ENCODE assay signal across 8 cellular contexts in the genomic region with DNA sequence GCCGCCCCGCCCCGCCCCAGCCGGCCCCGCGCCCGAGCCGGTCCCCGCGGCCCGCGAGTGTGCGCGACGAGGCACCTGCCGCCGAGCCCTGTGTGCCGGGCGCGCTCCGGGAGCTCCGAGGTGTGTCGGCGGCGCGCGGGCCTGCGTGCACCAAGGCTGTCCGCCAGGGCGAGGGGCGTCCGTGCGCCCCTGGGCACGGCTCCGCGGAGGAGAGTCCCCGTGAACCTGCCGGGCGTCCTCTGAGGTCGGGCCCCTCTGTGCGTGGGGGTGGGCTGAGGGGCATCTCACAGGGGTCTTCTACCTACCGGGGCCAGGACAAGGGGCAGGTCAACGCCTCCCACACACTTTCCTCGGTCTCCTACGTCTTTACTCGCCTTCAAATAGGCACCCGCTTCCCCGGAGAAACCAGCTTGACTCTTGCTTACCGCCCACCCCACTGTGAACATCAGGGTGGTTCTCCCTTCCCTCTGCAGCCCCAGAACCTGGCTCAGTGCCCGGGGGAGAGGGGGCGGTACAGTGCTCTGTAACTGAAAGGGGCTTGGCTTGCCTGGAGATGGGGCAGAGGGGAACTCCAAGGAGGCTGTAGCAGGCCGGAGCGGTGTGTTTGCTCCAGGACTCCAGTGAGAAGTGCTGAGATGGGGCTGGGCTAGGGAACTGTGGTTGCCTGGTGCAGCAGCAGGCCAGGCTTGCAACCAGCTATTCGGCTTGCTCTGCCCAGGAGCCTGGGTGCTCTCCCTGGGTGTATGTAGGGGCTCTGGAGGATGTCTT. TPM values are rescaled to one million over a fixed set of nuclear protein-coding genes. Genes with fewer than 3 reads are reported as not detected.
A peak's percentile ranks its signal among the peaks of the same experiment; 100 is the strongest.
DNase-seq lines count a peak whose midpoint lies in the region; ATAC-seq and TF ChIP-seq lines count a peak whose summit lies in the region.

Gene SAMD10, minus strand, starts transcription at position 94 of the 768 bp plus-strand sequence. CDS start 175 bp downstream, outside the sequence.

- DNase-seq in NCI-H2029 (lab: John Stamatoyannopoulos, UW) (peak; percentile 39), NCI-H2029 treated with DMSO at 0.1 percent for 48 hours (lab: John Stamatoyannopoulos, UW) (no peak), HT-29 (ENCODE audit: low spot score) (peak; percentile 88), Peyer's patch (peak; percentile 69 to 78 (median 73)), prostate gland (ENCODE audit: low spot score) (no peak), aorta (peak in 1 of 2 donors; percentile 60)
- peak; percentile 53 for DNase-seq in activated T-helper 2 cell treated with anti-CD3 and anti-CD28 coated beads, Interferon-gamma antibody, Interleukin-2, Interleukin-4, amounts not matched to agents 10 μg/mL and 5 μg/mL and 100 μg/mL, durations not matched to agents 14 hours and 24 hours and 36 hours (ENCODE audit: low spot score)

- peak within 1 kb of the TSS; percentile 79 to 92 (median 91) for H3K4me3 ChIP-seq in Peyer's patch
- peak within 1 kb of the TSS; percentile 69 to 71 for H3K4me3 ChIP-seq in gastroesophageal sphincter
- H3K4me3 ChIP-seq in prostate gland: peak within 1 kb of the TSS; percentile 46 to 58
- peak within 1 kb of the TSS; percentile 23 to 53 for H3K4me3 ChIP-seq in aorta (ENCODE audit: low read length in 2 of 2)

- no CpG with 5 or more reads among the region's 54 CpGs for WGBS in gastroesophageal sphincter (ENCODE audit: low coverage in 1 of 2), 2 donors
- 4% methylated on average over 29 of the region's 54 CpGs for WGBS in prostate gland
- 2 to 4% methylated on average over 47 to 54 of the region's 54 CpGs for WGBS in aorta, 2 donors

- peak within 1 kb of the TSS; percentile 96 for H3K4me3 Mint-ChIP-seq in activated T-helper 2 cell treated with anti-CD3 and anti-CD28 coated beads, Interferon-gamma antibody, Interleukin-2, Interleukin-4, amounts not matched to agents 10 μg/mL and 5 μg/mL and 100 μg/mL, durations not matched to agents 14 hours and 24 hours and 36 hours (ENCODE audit: low read depth)

- H3K9me3 Mint-ChIP-seq in activated T-helper 2 cell treated with anti-CD3 and anti-CD28 coated beads, Interferon-gamma antibody, Interleukin-2, Interleukin-4, amounts not matched to agents 10 μg/mL and 5 μg/mL and 100 μg/mL, durations not matched to agents 14 hours and 24 hours and 36 hours: no peaks in the 10 kb centered on the region

- H3K9me3 ChIP-seq in Peyer's patch (no peaks in the 10 kb centered on the region), gastroesophageal sphincter (no peaks in the 10 kb centered on the region), prostate gland (no peaks in the 10 kb centered on the region), aorta (ENCODE audit: control insufficient read depth, low read length) (no peaks in the 10 kb centered on the region)

- peaks cover 58% of the 10 kb centered on the region for H3K4me1 Mint-ChIP-seq in activated T-helper 2 cell treated with anti-CD3 and anti-CD28 coated beads, Interferon-gamma antibody, Interleukin-2, Interleukin-4, amounts not matched to agents 10 μg/mL and 5 μg/mL and 100 μg/mL, durations not matched to agents 14 hours and 24 hours and 36 hours (ENCODE audit: low read depth)

- peaks cover 43% of the 10 kb centered on the region for H3K36me3 Mint-ChIP-seq in activated T-helper 2 cell treated with anti-CD3 and anti-CD28 coated beads, Interferon-gamma antibody, Interleukin-2, Interleukin-4, amounts not matched to agents 10 μg/mL and 5 μg/mL and 100 μg/mL, durations not matched to agents 14 hours and 24 hours and 36 hours (ENCODE audit: low read depth)

- H3K27ac Mint-ChIP-seq in activated T-helper 2 cell treated with anti-CD3 and anti-CD28 coated beads, Interferon-gamma antibody, Interleukin-2, Interleukin-4, amounts not matched to agents 10 μg/mL and 5 μg/mL and 100 μg/mL, durations not matched to agents 14 hours and 24 hours and 36 hours: peak within 1 kb of the TSS; percentile 99

- H3K27ac ChIP-seq in Peyer's patch (peak within 1 kb of the TSS; percentile 80 to 91 (median 90)), gastroesophageal sphincter (peak within 1 kb of the TSS; percentile 8 to 88 (median 86)), prostate gland (peak within 1 kb of the TSS; percentile 75 to 83), aorta (ENCODE audit: low read depth in 1 of 2, low read length in 2 of 2) (no peak within 1 kb of the TSS)

- TF ChIP-seq CTCF in Peyer's patch (IDR thresholded peaks at IDR 0.05): peak in 4 of 6 experiments; percentile 36 to 51 (median 43)
- peak in 2 of 4 experiments; percentile 40 to 42 for TF ChIP-seq CTCF in gastroesophageal sphincter (IDR thresholded peaks at IDR 0.05)
- peak in 2 of 4 experiments; percentile 36 to 42 for TF ChIP-seq CTCF in prostate gland (IDR thresholded peaks at IDR 0.05)

- intact Hi-C loops in activated T-helper 2 cell treated with anti-CD3 and anti-CD28 coated beads, Interferon-gamma antibody, Interleukin-2, Interleukin-4, amounts not matched to agents 10 μg/mL and 5 μg/mL and 100 μg/mL, durations not matched to agents 14 hours and 24 hours and 36 hours (cut with micrococcal nuclease): loop anchor here (1.0 to 10.0 kb wide), 9 partner anchors 23 to 443 kb away; partner anchors contain the start of genes ABHD16B, ARFRP1, PTK6 and RGS19
- intact Hi-C loops in prostate gland (cut with DNase I): loop anchor here (10.0 kb wide), 2 partner anchors 205 to 335 kb away; no protein-coding TSS in a partner anchor
- intact Hi-C loops in aorta (cut with DNase I): loop anchor here in 1 of 2 donors (2.0 kb wide), 1 partner anchor 83 kb away; the partner anchor contains the start of gene TCEA2

- TF ChIP-seq POLR2A in Peyer's patch (IDR thresholded peaks at IDR 0.05) (peak in 1 of 2 donors; percentile 10), gastroesophageal sphincter (IDR thresholded peaks at IDR 0.05) (no peak), prostate gland (IDR thresholded peaks at IDR 0.05) (no peak)

- no peaks in the 10 kb centered on the region for H3K27me3 Mint-ChIP-seq in activated T-helper 2 cell treated with anti-CD3 and anti-CD28 coated beads, Interferon-gamma antibody, Interleukin-2, Interleukin-4, amounts not matched to agents 10 μg/mL and 5 μg/mL and 100 μg/mL, durations not matched to agents 14 hours and 24 hours and 36 hours (ENCODE audit: low read depth)

- H3K36me3 ChIP-seq in Peyer's patch (peaks cover 0 to 20% (median 0%) of the 10 kb centered on the region in 3 donors), gastroesophageal sphincter (peaks cover 0 to 22% of the 10 kb centered on the region in 2 donors), prostate gland (peaks cover 0 to 3% of the 10 kb centered on the region in 2 donors), aorta (ENCODE audit: control insufficient read depth in 1 of 2, insufficient read depth in 2 of 2, low read length in 1 of 2) (peaks cover 2% of the 10 kb centered on the region in 2 donors)

- ATAC-seq in gastroesophageal sphincter (no peak), aorta (ENCODE audit: low FRiP score) (peak; percentile 1)

- no peak for TF ChIP-seq EP300 in gastroesophageal sphincter (IDR thresholded peaks at IDR 0.05)

- H3K4me1 ChIP-seq in Peyer's patch (peaks cover 2 to 44% (median 23%) of the 10 kb centered on the region in 4 donors), gastroesophageal sphincter (peaks cover 0 to 59% (median 40%) of the 10 kb centered on the region in 3 donors), prostate gland (replicated peaks) (peaks cover 7% of the 10 kb centered on the region), aorta (ENCODE audit: control insufficient read depth in 1 of 2, insufficient read depth in 2 of 2, low read length in 2 of 2) (no peaks in the 10 kb centered on the region)

- H3K27me3 ChIP-seq in Peyer's patch: no peaks in the 10 kb centered on the region
- no peaks in the 10 kb centered on the region for H3K27me3 ChIP-seq in gastroesophageal sphincter
- H3K27me3 ChIP-seq in prostate gland (replicated peaks; ENCODE audit: insufficient read depth): no peaks in the 10 kb centered on the region
- H3K27me3 ChIP-seq in aorta (ENCODE audit: control insufficient read depth in 1 of 2, insufficient read depth in 2 of 2, low read length in 1 of 2): no peaks in the 10 kb centered on the region

RNA-seq across cellular contexts. Expression of gene SAMD10, which starts in this region (rescaled TPM):
- total RNA-seq in HT-29 (2014; rRNA removed; shearing (Covaris generic)): 47.2 and 51.9 TPM in 2 replicates
- total RNA-seq in Peyer's patch (10 to 100 TPM in 3 of 4 donors, 1 to 10 TPM in 1; 1.7 to 14.3 (median 11.1) TPM), gastroesophageal sphincter (1 to 10 TPM in 2 of 4 donors, under 1 TPM in 2; 0.62 to 4.6 (median 1.9) TPM), prostate gland (10 to 100 TPM in 1 of 2 donors, 1 to 10 TPM in 1; 6.0 to 14.7 TPM), aorta (1 to 10 TPM in 1 of 2 donors, under 1 TPM in 1; 0.84 to 4.1 TPM)
- total RNA-seq in activated T-helper 2 cell treated with anti-CD3 and anti-CD28 coated beads, Interferon-gamma antibody, Interleukin-2, Interleukin-4, amounts not matched to agents 10 μg/mL and 5 μg/mL and 100 μg/mL, durations not matched to agents 14 hours and 24 hours and 36 hours: 23.4 and 25.3 TPM in 2 replicates
- 1 to 10 TPM; 1.8 to 2.0 TPM for polyA plus RNA-seq in aorta

Comparison
In these comparisons a context has a peak if more than half of its experiments do, and no peak if none do; other contexts are left out.
1. DNase-seq: peak in NCI-H2029 (single experiment), HT-29 (single experiment), Peyer's patch (3 of 3) and activated T-helper 2 cell treated with anti-CD3 and anti-CD28 coated beads, Interferon-gamma antibody, Interleukin-2, Interleukin-4, amounts not matched to agents 10 μg/mL and 5 μg/mL and 100 μg/mL, durations not matched to agents 14 hours and 24 hours and 36 hours (single experiment); none in NCI-H2029 treated with DMSO at 0.1 percent for 48 hours (single experiment) and prostate gland (single experiment).
2. H3K27ac ChIP-seq: peak in Peyer's patch (4 of 4), gastroesophageal sphincter (4 of 4) and prostate gland (2 of 2); none in aorta (0 of 2).
3. H3K4me3 ChIP-seq: peak in every context shown above with its lines; median percentile 91 in Peyer's patch; 70 in gastroesophageal sphincter; 52 in prostate gland; 38 in aorta.